34 cellular contexts compared by ENCODE assay signal in the genomic region with DNA sequence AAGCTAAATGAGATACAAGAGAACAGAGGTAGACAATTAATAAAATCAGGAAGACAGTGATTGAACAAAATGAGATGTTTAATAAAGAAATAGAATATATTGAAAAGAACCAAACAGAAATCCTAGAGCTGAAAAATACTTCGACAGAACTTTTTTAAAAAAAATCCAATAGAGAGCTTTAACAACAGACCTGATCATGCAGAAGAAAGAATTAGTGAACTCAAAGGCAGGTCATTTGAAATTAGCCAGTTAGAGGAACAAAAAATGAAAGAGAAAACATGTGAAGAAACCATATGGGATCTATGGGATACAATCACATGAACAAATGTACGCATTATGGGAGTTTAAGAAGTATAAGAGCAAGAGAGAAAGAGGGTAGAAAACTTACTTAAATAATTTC. TPM values are rescaled to one million over a fixed set of nuclear protein-coding genes. Genes with fewer than 3 reads are reported as not detected.
"Had no signal": no experiment of that assay in that cellular context is flagged by ENCODE, and none has a peak within 500 bp of the region (broad histone marks: within the 10 kb centered on the region; RNA-seq: fewer than 3 reads in every experiment).

No MANE protein-coding gene starts in this region.

- H3K36me3 ChIP-seq: adrenal gland, brain microvascular endothelial cell, breast epithelium had no signal

- H3K4me1 Mint-ChIP-seq: activated B cell treated with CpG ODN at 0.5 μM for 24 hours; activated CD4-positive, alpha-beta T cell treated with anti-CD3 and anti-CD28 coated beads, Interleukin-2, amount 10 ng/mL, durations not matched to agents 24 days and 14 days; activated naive CD8-positive, alpha-beta T cell treated with anti-CD3 and anti-CD28 coated beads for 36 hours; activated T-helper 17 cell treated with anti-CD3 and anti-CD28 coated beads, Interleukin-2, amount 50 U/mL, for 72 hours had no signal

- ATAC-seq: activated CD8-positive, alpha-beta T cell treated with anti-CD3 and anti-CD28 coated beads for 36 hours; activated naive CD4-positive, alpha-beta T cell treated with anti-CD3 and anti-CD28 coated beads, Interleukin-2, amount 50 U/mL, for 72 hours; activated T-helper 17 cell treated with anti-CD3 and anti-CD28 coated beads, Interleukin-2, amount 50 U/mL, for 72 hours; body of pancreas had no signal

- DNase-seq: activated B cell treated with CpG ODN at 0.5 μM for 24 hours; activated CD4-positive, alpha-beta memory T cell treated with anti-CD3 and anti-CD28 coated beads for 36 hours; activated CD4-positive, alpha-beta T cell treated with anti-CD3 and anti-CD28 coated beads for 4 hours; activated CD4-positive, alpha-beta T cell treated with anti-CD3 and anti-CD28 coated beads, Interleukin-2, amount 10 ng/mL, durations not matched to agents 24 days and 14 days; activated CD4-positive, alpha-beta T cell treated with anti-CD3 and anti-CD28 coated beads, Interleukin-2, amount 50 U/mL, for 1 hour; activated CD4-positive, alpha-beta T cell treated with anti-CD3 and anti-CD28 coated beads, Interleukin-2, amount 50 U/mL, for 4 hours; activated CD4-positive, CD25-positive, alpha-beta regulatory T cell treated with anti-CD3 and anti-CD28 coated beads, Interleukin-2, amount 50 U/mL, for 72 hours; activated CD8-positive, alpha-beta memory T cell treated with anti-CD3 and anti-CD28 coated beads, Interleukin-2, amount 50 U/mL, for 4 hours; activated CD8-positive, alpha-beta T cell treated with anti-CD3 and anti-CD28 coated beads for 36 hours; activated effector memory CD4-positive, alpha-beta T cell treated with anti-CD3 and anti-CD28 coated beads, Interleukin-2, amount 50 U/mL, for 16 hours; activated gamma-delta T cell treated with Interleukin-2 at 50 U/mL for 16 hours; activated naive CD4-positive, alpha-beta T cell; activated naive CD4-positive, alpha-beta T cell treated with anti-CD3 and anti-CD28 coated beads for 36 hours; activated naive CD4-positive, alpha-beta T cell treated with anti-CD3 and anti-CD28 coated beads, Interleukin-2, amount 50 U/mL, for 16 hours; activated naive CD8-positive, alpha-beta T cell treated with anti-CD3 and anti-CD28 coated beads for 36 hours; activated T-cell treated with anti-CD3 and anti-CD28 coated beads for 4 hours; activated T-cell treated with anti-CD3 and anti-CD28 coated beads, Interleukin-2, amount 50 U/mL, for 1 hour; activated T-cell treated with anti-CD3 and anti-CD28 coated beads, Interleukin-2, amount 50 U/mL, for 48 hours; adrenal gland; amniotic stem cell; aorta; body of pancreas; brain microvascular endothelial cell; central memory CD4-positive, alpha-beta T cell; T-helper 2 cell; T-helper 9 cell had no signal

- H3K27ac ChIP-seq: adrenal gland, body of pancreas, brain microvascular endothelial cell, breast epithelium, VCaP had no signal

- H3K4me3 Mint-ChIP-seq: activated B cell treated with CpG ODN at 0.5 μM for 24 hours; activated CD4-positive, alpha-beta memory T cell treated with anti-CD3 and anti-CD28 coated beads for 36 hours; activated CD4-positive, alpha-beta T cell treated with anti-CD3 and anti-CD28 coated beads, Interleukin-2, amount 10 ng/mL, durations not matched to agents 24 days and 14 days; activated CD8-positive, alpha-beta T cell treated with anti-CD3 and anti-CD28 coated beads for 36 hours; activated naive CD4-positive, alpha-beta T cell treated with anti-CD3 and anti-CD28 coated beads for 36 hours; activated naive CD8-positive, alpha-beta T cell treated with anti-CD3 and anti-CD28 coated beads for 36 hours; activated T-helper 1 cell treated with anti-CD3 and anti-CD28 coated beads, Interleukin-12 subunit alpha, Interleukin-12 subunit beta, Interleukin-2, Interleukin-4 antibody, amounts not matched to agents 30 ng/mL and 10 ng/mL and 1 ng/mL, durations not matched to agents 14 hours and 24 hours and 36 hours; activated T-helper 17 cell treated with anti-CD3 and anti-CD28 coated beads, Interleukin-2, amount 50 U/mL, for 72 hours; T-helper 1 cell treated with Interleukin-12 subunit alpha and Interleukin-12 subunit beta and Interleukin-4 antibody, amounts not matched to agents 30 μg/mL and 1 μg/mL, for 36 hours; T-helper 2 cell treated with Interferon-gamma antibody and Interleukin-4, amounts not matched to agents 5 μg/mL and 100 μg/mL, for 36 hours had no signal

- H3K27me3 ChIP-seq: adrenal gland, body of pancreas, brain microvascular endothelial cell, breast epithelium had no signal

- H3K27me3 Mint-ChIP-seq: activated B cell treated with CpG ODN at 0.5 μM for 24 hours had no signal

- H3K4me3 ChIP-seq: adrenal gland, body of pancreas, breast epithelium had no signal

- H3K27ac Mint-ChIP-seq: activated B cell treated with CpG ODN at 0.5 μM for 24 hours; activated CD4-positive, alpha-beta memory T cell treated with anti-CD3 and anti-CD28 coated beads for 36 hours; activated CD4-positive, alpha-beta T cell treated with anti-CD3 and anti-CD28 coated beads, Interleukin-2, amount 10 ng/mL, durations not matched to agents 24 days and 14 days; activated CD8-positive, alpha-beta T cell treated with anti-CD3 and anti-CD28 coated beads for 36 hours; activated naive CD4-positive, alpha-beta T cell treated with anti-CD3 and anti-CD28 coated beads for 36 hours; activated naive CD4-positive, alpha-beta T cell treated with anti-CD3 and anti-CD28 coated beads, Interleukin-2, amount 50 U/mL, for 72 hours; activated naive CD8-positive, alpha-beta T cell treated with anti-CD3 and anti-CD28 coated beads for 36 hours; activated T-helper 1 cell treated with anti-CD3 and anti-CD28 coated beads, Interleukin-12 subunit alpha, Interleukin-12 subunit beta, Interleukin-2, Interleukin-4 antibody, amounts not matched to agents 30 ng/mL and 10 ng/mL and 1 ng/mL, durations not matched to agents 14 hours and 24 hours and 36 hours; activated T-helper 17 cell treated with anti-CD3 and anti-CD28 coated beads, Interleukin-2, amount 50 U/mL, for 72 hours; T-helper 1 cell treated with Interleukin-12 subunit alpha and Interleukin-12 subunit beta and Interleukin-4 antibody, amounts not matched to agents 30 μg/mL and 1 μg/mL, for 36 hours; T-helper 2 cell treated with Interferon-gamma antibody and Interleukin-4, amounts not matched to agents 5 μg/mL and 100 μg/mL, for 36 hours had no signal

- H3K4me1 ChIP-seq: adrenal gland, body of pancreas, breast epithelium had no signal

RNA-seq across cellular contexts. Expression of a gene that starts 37.3 kb away (rescaled TPM):
- total RNA-seq: activated B cell treated with CpG ODN at 0.5 μM for 24 hours; activated CD4-positive, alpha-beta memory T cell treated with anti-CD3 and anti-CD28 coated beads for 36 hours; activated CD4-positive, alpha-beta T cell treated with anti-CD3 and anti-CD28 coated beads, Interleukin-2, amount 10 ng/mL, durations not matched to agents 24 days and 14 days; activated CD8-positive, alpha-beta memory T cell treated with anti-CD3 and anti-CD28 coated beads for 36 hours; activated naive CD4-positive, alpha-beta T cell treated with anti-CD3 and anti-CD28 coated beads for 36 hours; activated naive CD4-positive, alpha-beta T cell treated with anti-CD3 and anti-CD28 coated beads, Interleukin-2, amount 50 U/mL, for 72 hours; activated naive CD8-positive, alpha-beta T cell treated with anti-CD3 and anti-CD28 coated beads for 36 hours; activated T-helper 1 cell treated with anti-CD3 and anti-CD28 coated beads, Interleukin-12 subunit alpha, Interleukin-12 subunit beta, Interleukin-2, Interleukin-4 antibody, amounts not matched to agents 30 ng/mL and 10 ng/mL and 1 ng/mL, durations not matched to agents 14 hours and 24 hours and 36 hours; activated T-helper 17 cell treated with anti-CD3 and anti-CD28 coated beads, Interleukin-2, amount 50 U/mL, for 72 hours had no signal
